ENCODE assay signal across 1 cellular context in genomic region chr10:6019010-6019782, GRCh38.
TF ChIP-seq lines count a peak whose summit lies in the region.

No MANE protein-coding gene starts in this region.

TF ChIP-seq in IMR-90, 13 proteins besides CTCF, POLR2A, EP300 and RAD21:
- TF ChIP-seq NFE2L2 (IDR thresholded peaks at IDR 0.05; ENCODE audit: low read depth, low read length) (no peak), MAFK (IDR thresholded peaks at IDR 0.05; ENCODE audit: low read depth, low read length) (no peak), MXI1 (IDR thresholded peaks at IDR 0.05; ENCODE audit: borderline replicate concordance, low read depth, low read length) (no peak), MAZ (IDR thresholded peaks at IDR 0.05; ENCODE audit: borderline replicate concordance, low read depth, low read length) (no peak), RFX5 (IDR thresholded peaks at IDR 0.05; ENCODE audit: low read depth, low read length) (no peak), CHD1 (IDR thresholded peaks at IDR 0.05; ENCODE audit: low read depth, low read length) (no peak), FOS (IDR thresholded peaks at IDR 0.05; ENCODE audit: low read depth, low read length) (no peak), SMC3 (IDR thresholded peaks at IDR 0.05; ENCODE audit: low read depth, low read length) (no peak), BHLHE40 (IDR thresholded peaks at IDR 0.05; ENCODE audit: low read depth, low read length) (no peak), USF2 (IDR thresholded peaks at IDR 0.05; ENCODE audit: low read depth, low read length) (no peak), CEBPB (IDR thresholded peaks at IDR 0.05; ENCODE audit: low read depth, low read length) (no peak), ELK1 (IDR thresholded peaks at IDR 0.05; ENCODE audit: borderline replicate concordance, low read depth, low read length) (no peak), RCOR1 (IDR thresholded peaks at IDR 0.05; ENCODE audit: insufficient replicate concordance, low read length) (no peak)
